In genomic region chr6:44373051-44373450, GRCh38 we compare ENCODE assay signal across 19 cellular contexts. TPM values are rescaled to one million over a fixed set of nuclear protein-coding genes. Genes with fewer than 3 reads are reported as not detected.
DNase-seq lines count a peak whose midpoint lies in the region; ATAC-seq and TF ChIP-seq lines count a peak whose summit lies in the region.
"Had no signal": no experiment of that assay in that cellular context is flagged by ENCODE, and none has a peak within 500 bp of the region (broad histone marks: within the 10 kb centered on the region; RNA-seq: fewer than 3 reads in every experiment).

No MANE protein-coding gene starts in this region.

- H4K20me1 ChIP-seq in Loucy (ENCODE audit: insufficient read depth, low read length, poor library complexity, severe bottlenecking): no peaks in the 10 kb centered on the region
- H4K20me1 ChIP-seq: BLaER1 treated with 17β-estradiol and CSF1 and Interleukin-3, amounts not matched to agents 10 nM and 100 nM had no signal

- no peak overlapping the region for H3K9ac ChIP-seq in Loucy (ENCODE audit: low read depth, low read length, poor library complexity, severe bottlenecking)
- H3K9ac ChIP-seq in adipocyte (ENCODE audit: low read length): no peak overlapping the region
- H3K9ac ChIP-seq in neuronal stem cell (ENCODE audit: low read depth, low read length, poor library complexity): no peak overlapping the region

- H3K4me3 ChIP-seq in Loucy (ENCODE audit: low read length, poor library complexity, severe bottlenecking) (no peak overlapping the region), adipocyte (ENCODE audit: low read length) (no peak overlapping the region), neuronal stem cell (ENCODE audit: low read length in 2 of 2) (no peak overlapping the region)
- H3K4me3 ChIP-seq: A549; BLaER1 treated with 17β-estradiol and CSF1 and Interleukin-3, amounts not matched to agents 10 nM and 100 nM; Peyer's patch had no signal

- WGBS in neuronal stem cell (ENCODE audit: extremely low coverage in 2 of 2, insufficient read length in 2 of 2, insufficient replicate concordance in 1 of 2), 2 donors: no CpG with 5 or more reads among the region's 3 CpGs

- H2BK15ac ChIP-seq in neuronal stem cell (ENCODE audit: low read length): no peak overlapping the region

- ATAC-seq in HG02970 (IDR thresholded peaks at IDR 0.05; ENCODE audit: low FRiP score, unreplicated experiment): no peak
- ATAC-seq: A549; CD8-positive, alpha-beta T cell had no signal

- H3K4ac ChIP-seq in neuronal stem cell (ENCODE audit: low read length): no peak overlapping the region

- no peak overlapping the region for H3K27ac ChIP-seq in neuronal stem cell (replicated peaks; ENCODE audit: low read length)
- H3K27ac ChIP-seq: A549, Peyer's patch had no signal

- H2BK120ac ChIP-seq in neuronal stem cell (ENCODE audit: low read depth, low read length): no peak overlapping the region

- H4K8ac ChIP-seq in neuronal stem cell (ENCODE audit: low read depth, low read length): no peak overlapping the region

- no peak overlapping the region for H3K14ac ChIP-seq in neuronal stem cell (ENCODE audit: low read length)

- H3K79me2 ChIP-seq in Loucy (ENCODE audit: insufficient read depth, low read length): no peaks in the 10 kb centered on the region

- DNase-seq in EH (ENCODE audit: low read depth) (peak; percentile 35), adipocyte (ENCODE audit: low read depth) (peak; percentile 26), neuronal stem cell (ENCODE audit: low spot score) (no peak), NCI-H526 (lab: John Stamatoyannopoulos, UW) (no peak)
- DNase-seq in activated naive CD4-positive, alpha-beta T cell treated with anti-CD3 and anti-CD28 coated beads, Interleukin-2, amount 50 U/mL, for 16 hours: no peak
- DNase-seq: CD8-positive, alpha-beta T cell; H9; Kasumi-1; NCI-H1105; NCI-H2081; NCI-H2171 treated with DMSO at 0.1 percent for 48 hours; NCI-H446; NCI-H69; Peyer's patch; Right ventricle myocardium superior had no signal

- no peaks in the 10 kb centered on the region for H3K79me1 ChIP-seq in neuronal stem cell (ENCODE audit: low read depth, low read length)

- H3K36me3 ChIP-seq in Loucy (ENCODE audit: insufficient read depth, low read length) (no peaks in the 10 kb centered on the region), adipocyte (ENCODE audit: control insufficient read depth, insufficient read depth, low read length, severe bottlenecking) (no peaks in the 10 kb centered on the region), neuronal stem cell (replicated peaks in 1 of 2; ENCODE audit: control insufficient read depth in 2 of 2, insufficient read depth in 2 of 2, low read length in 2 of 2) (no peaks in the 10 kb centered on the region)
- H3K36me3 ChIP-seq: BLaER1 treated with 17β-estradiol and CSF1 and Interleukin-3, amounts not matched to agents 10 nM and 100 nM; Peyer's patch had no signal

- H3K23ac ChIP-seq in neuronal stem cell (ENCODE audit: low read depth, low read length, poor library complexity): no peak overlapping the region

- H3K9me3 ChIP-seq in Loucy (ENCODE audit: insufficient read depth, low read depth, low read length) (no peaks in the 10 kb centered on the region), adipocyte (ENCODE audit: control insufficient read depth, low read length) (no peaks in the 10 kb centered on the region), neuronal stem cell (replicated peaks in 1 of 2; ENCODE audit: control insufficient read depth in 2 of 2, insufficient read depth in 1 of 2, low read depth in 1 of 2, low read length in 2 of 2) (no peaks in the 10 kb centered on the region)
- H3K9me3 ChIP-seq: A549, Peyer's patch had no signal

- H2AK5ac ChIP-seq in neuronal stem cell (ENCODE audit: low read depth, low read length): no peak overlapping the region

- no peaks in the 10 kb centered on the region for H3K9me2 ChIP-seq in Loucy (replicated peaks; ENCODE audit: low read depth, low read length)

- no peak overlapping the region for H2BK12ac ChIP-seq in neuronal stem cell (ENCODE audit: low read length)

- H3K27me3 ChIP-seq in Loucy (ENCODE audit: insufficient read depth, low read length, poor library complexity, severe bottlenecking) (no peaks in the 10 kb centered on the region), adipocyte (replicated peaks; ENCODE audit: control insufficient read depth, insufficient read depth, low read length) (no peaks in the 10 kb centered on the region), neuronal stem cell (ENCODE audit: control insufficient read depth in 3 of 3, insufficient read depth in 3 of 3, low read depth in 1 of 3, low read length in 3 of 3) (peaks cover 0 to 3% (median 0%) of the 10 kb centered on the region in 3 experiments)
- H3K27me3 ChIP-seq: BLaER1 treated with 17β-estradiol and CSF1 and Interleukin-3, amounts not matched to agents 10 nM and 100 nM; Peyer's patch had no signal

- H3K18ac ChIP-seq in neuronal stem cell (ENCODE audit: low read length): no peak overlapping the region

- no peaks in the 10 kb centered on the region for H3F3A ChIP-seq in Loucy (ENCODE audit: low read depth)

- TF ChIP-seq CTCF in Loucy (conservative IDR thresholded peaks at IDR 0.05; ENCODE audit: low read length): no peak

- no peak overlapping the region for H2BK5ac ChIP-seq in neuronal stem cell (ENCODE audit: low read length)

- H3K4me2 ChIP-seq in Loucy (ENCODE audit: low read depth, low read length, poor library complexity, severe bottlenecking) (no peak overlapping the region), neuronal stem cell (ENCODE audit: insufficient read depth, low read length, poor library complexity, severe bottlenecking) (no peak overlapping the region)
- H3K4me2 ChIP-seq: A549 had no signal

- H2AFZ ChIP-seq in Loucy (ENCODE audit: low read length) (0 out of 2 replicates have a peak overlapping the region, but pooled peaks have one; percentile 54), neuronal stem cell (ENCODE audit: low read length) (peak overlapping the region; percentile 15)

- no peak overlapping the region for H4K91ac ChIP-seq in neuronal stem cell (ENCODE audit: low read depth, low read length, poor library complexity)

- H3K4me1 ChIP-seq in Loucy (ENCODE audit: insufficient read depth, low read length, poor library complexity, severe bottlenecking): no peaks in the 10 kb centered on the region
- no peaks in the 10 kb centered on the region for H3K4me1 ChIP-seq in adipocyte (ENCODE audit: control insufficient read depth, insufficient read depth, low read length)
- H3K4me1 ChIP-seq in neuronal stem cell (ENCODE audit: control insufficient read depth in 2 of 2, insufficient read depth in 1 of 2, low read depth in 1 of 2, low read length in 2 of 2): no peaks in the 10 kb centered on the region
- H3K4me1 ChIP-seq: A549, Peyer's patch had no signal

RNA-seq across cellular contexts. Expression of gene CDC5L, which starts 14.5 kb away (rescaled TPM):
- polyA plus RNA-seq in neuronal stem cell (2013, experiment 1 of 2): 32.0 TPM
- 33.0 TPM for polyA plus RNA-seq in neuronal stem cell (2013, experiment 2 of 2)

RNA-seq across cellular contexts. Expression of gene SPATS1, which starts 30.6 kb away (rescaled TPM):
- not detected for polyA plus RNA-seq in neuronal stem cell (2013, experiment 1 of 2)
- polyA plus RNA-seq in neuronal stem cell (2013, experiment 2 of 2): not detected
- polyA plus RNA-seq: A549 had no signal

RNA-seq across cellular contexts. Expression of gene AARS2, which starts 59.9 kb away (rescaled TPM):
- polyA plus RNA-seq in neuronal stem cell (2013, experiment 1 of 2): 6.0 TPM
- 6.0 TPM for polyA plus RNA-seq in neuronal stem cell (2013, experiment 2 of 2)

Comparison
In these comparisons a context has a peak if more than half of its experiments do, and no peak if none do; other contexts are left out.
1. DNase-seq: peak in EH (single experiment) and adipocyte (single experiment); none in neuronal stem cell (single experiment), NCI-H526 (0 of 2) and activated naive CD4-positive, alpha-beta T cell treated with anti-CD3 and anti-CD28 coated beads, Interleukin-2, amount 50 U/mL, for 16 hours (single experiment).